ENCODE assay signal across 8 cellular contexts in genomic region chr11:126284829-126285228, GRCh38.
DNase-seq lines count a peak whose midpoint lies in the region; ATAC-seq and TF ChIP-seq lines count a peak whose summit lies in the region.

No MANE protein-coding gene starts in this region.

- CTCF ChIA-PET in RWPE1 (lab: Yijun Ruan, JAX): interaction anchor here (0.7 kb wide), 1 partner anchor 158 kb away, joined by 3 read pairs; no protein-coding TSS in a partner anchor

- ATAC-seq in GM19328 (IDR thresholded peaks at IDR 0.05; ENCODE audit: unreplicated experiment) (peak; percentile 44), HG03565 (IDR thresholded peaks at IDR 0.05; ENCODE audit: unreplicated experiment) (peak; percentile 63), GM18517 (IDR thresholded peaks at IDR 0.05; ENCODE audit: unreplicated experiment) (no peak)

- DNase-seq in CD1c-positive myeloid dendritic cell (ENCODE audit: extremely low spot score): peak; percentile 90
- DNase-seq in RWPE1 (ENCODE audit: low spot score): peak; percentile 73
- peak; percentile 92 for DNase-seq in activated effector memory CD4-positive, alpha-beta T cell treated with anti-CD3 and anti-CD28 coated beads, Interleukin-2, amount 50 U/mL, for 16 hours
- peak; percentile 95 for DNase-seq in iris pigment epithelial cell (ENCODE audit: low read depth)
- DNase-seq in stimulated activated CD8-positive, alpha-beta memory T cell treated with anti-CD3 and anti-CD28 coated beads, Interleukin-2, amount 100 ng/mL, for 48 hours (ENCODE audit: low read depth in 2 of 2): peak; percentile 69 to 81

- POLR2A ChIA-PET in RWPE1 (lab: Yijun Ruan, JAX; ENCODE audit: low non-redundant PET): no interaction called here

- H3K27ac ChIP-seq in RWPE1: peak overlapping the region; percentile 88

- no peak for TF ChIP-seq CTCF in RWPE1 (conservative IDR thresholded peaks at IDR 0.05; ENCODE audit: low read depth)
